27 cellular contexts compared by ENCODE assay signal in the genomic region with DNA sequence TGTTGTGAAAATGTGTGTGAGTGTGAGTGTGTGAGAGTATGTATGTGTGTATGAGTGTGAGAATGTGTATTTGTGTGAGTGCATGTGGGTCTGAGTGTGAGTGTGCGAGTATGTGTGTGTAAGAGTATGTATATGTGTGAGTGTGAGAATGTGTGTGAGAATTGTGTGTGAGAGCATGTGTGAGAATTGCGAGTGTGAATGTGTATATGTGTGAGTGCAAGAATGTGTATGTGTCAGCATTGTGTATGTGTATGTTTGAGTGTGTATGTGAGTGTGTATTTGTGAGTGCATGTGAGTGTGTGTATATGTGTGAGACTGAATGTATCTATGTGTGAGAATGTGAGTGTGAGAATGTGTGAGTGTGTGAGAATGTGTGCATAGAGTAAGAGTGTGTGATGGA.
"Had no signal": no experiment of that assay in that cellular context is flagged by ENCODE, and none has a peak within 500 bp of the region (broad histone marks: within the 10 kb centered on the region; RNA-seq: fewer than 3 reads in every experiment).

No MANE protein-coding gene starts in this region.

- H3K36me3 ChIP-seq: cardiac muscle cell, colonic mucosa, esophagus squamous epithelium, gastroesophageal sphincter had no signal

- H3K27me3 ChIP-seq: body of pancreas, cardiac muscle cell, colonic mucosa had no signal

- H3K9me3 ChIP-seq: body of pancreas, colonic mucosa, esophagus squamous epithelium, gastroesophageal sphincter had no signal

- ATAC-seq: activated CD4-positive, alpha-beta T cell treated with anti-CD3 and anti-CD28 coated beads for 36 hours; activated naive CD4-positive, alpha-beta T cell treated with anti-CD3 and anti-CD28 coated beads, Interleukin-2, amount 50 U/mL, for 72 hours; activated T-cell treated with anti-CD3 and anti-CD28 coated beads, Interleukin-2, amount 50 U/mL, for 72 hours; body of pancreas; gastroesophageal sphincter had no signal

- H3K27ac Mint-ChIP-seq: activated CD4-positive, alpha-beta memory T cell treated with anti-CD3 and anti-CD28 coated beads, Interleukin-2, amount 10 ng/mL, durations not matched to agents 7 days and 5 days; activated CD4-positive, alpha-beta T cell treated with anti-CD3 and anti-CD28 coated beads for 36 hours; activated CD4-positive, alpha-beta T cell treated with anti-CD3 and anti-CD28 coated beads, Interleukin-2, amount 10 ng/mL, durations not matched to agents 24 days and 14 days; activated naive CD4-positive, alpha-beta T cell treated with anti-CD3 and anti-CD28 coated beads, Interleukin-2, amount 10 ng/mL, durations not matched to agents 7 days and 5 days; activated naive CD4-positive, alpha-beta T cell treated with anti-CD3 and anti-CD28 coated beads, Interleukin-2, amount 50 U/mL, for 72 hours; activated naive CD8-positive, alpha-beta T cell treated with anti-CD3 and anti-CD28 coated beads, Interleukin-2, amount 10 ng/mL, durations not matched to agents 7 days and 5 days; activated T-cell treated with anti-CD3 and anti-CD28 coated beads, Interleukin-2, amount 50 U/mL, for 24 hours; activated T-cell treated with anti-CD3 and anti-CD28 coated beads, Interleukin-2, amount 50 U/mL, for 72 hours had no signal

- DNase-seq: activated CD4-positive, alpha-beta memory T cell treated with anti-CD3 and anti-CD28 coated beads, Interleukin-2, amount 10 ng/mL, durations not matched to agents 7 days and 5 days; activated CD4-positive, alpha-beta T cell treated with anti-CD3 and anti-CD28 coated beads for 36 hours; activated CD4-positive, alpha-beta T cell treated with anti-CD3 and anti-CD28 coated beads, Interleukin-2, amount 10 ng/mL, durations not matched to agents 24 days and 14 days; activated CD4-positive, CD25-positive, alpha-beta regulatory T cell; activated CD4-positive, CD25-positive, alpha-beta regulatory T cell treated with anti-CD3 and anti-CD28 coated beads, Interleukin-2, amount 50 U/mL, for 72 hours; activated CD8-positive, alpha-beta memory T cell treated with anti-CD3 and anti-CD28 coated beads, Interleukin-2, amount 50 U/mL, for 48 hours; activated gamma-delta T cell; activated naive CD4-positive, alpha-beta T cell; activated naive CD4-positive, alpha-beta T cell treated with anti-CD3 and anti-CD28 coated beads, Interleukin-2, amount 10 ng/mL, durations not matched to agents 7 days and 5 days; activated naive CD8-positive, alpha-beta T cell treated with anti-CD3 and anti-CD28 coated beads, Interleukin-2, amount 10 ng/mL, durations not matched to agents 7 days and 5 days; activated T-cell treated with anti-CD3 and anti-CD28 coated beads for 4 hours; activated T-cell treated with anti-CD3 and anti-CD28 coated beads, Interleukin-2, amount 50 U/mL, for 24 hours; activated T-cell treated with anti-CD3 and anti-CD28 coated beads, Interleukin-2, amount 50 U/mL, for 72 hours; body of pancreas; central memory CD4-positive, alpha-beta T cell; cerebellar nuclear complex; colonic mucosa; effector CD8-positive, alpha-beta T cell; esophagus squamous epithelium; foreskin melanocyte; T-helper 2 cell had no signal

- H3K4me1 ChIP-seq: body of pancreas, colonic mucosa, esophagus squamous epithelium, gastroesophageal sphincter had no signal

- H3K4me3 Mint-ChIP-seq: activated CD4-positive, alpha-beta memory T cell treated with anti-CD3 and anti-CD28 coated beads, Interleukin-2, amount 10 ng/mL, durations not matched to agents 7 days and 5 days; activated CD4-positive, alpha-beta T cell treated with anti-CD3 and anti-CD28 coated beads for 36 hours; activated CD4-positive, alpha-beta T cell treated with anti-CD3 and anti-CD28 coated beads, Interleukin-2, amount 10 ng/mL, durations not matched to agents 24 days and 14 days; activated naive CD4-positive, alpha-beta T cell treated with anti-CD3 and anti-CD28 coated beads, Interleukin-2, amount 10 ng/mL, durations not matched to agents 7 days and 5 days; activated naive CD8-positive, alpha-beta T cell treated with anti-CD3 and anti-CD28 coated beads, Interleukin-2, amount 10 ng/mL, durations not matched to agents 7 days and 5 days; activated T-cell treated with anti-CD3 and anti-CD28 coated beads, Interleukin-2, amount 50 U/mL, for 24 hours; activated T-cell treated with anti-CD3 and anti-CD28 coated beads, Interleukin-2, amount 50 U/mL, for 72 hours had no signal

- FAIRE-seq: endometrium, endothelial cell of umbilical vein had no signal

- H3K4me3 ChIP-seq: body of pancreas, cardiac muscle cell, colonic mucosa, esophagus squamous epithelium, gastroesophageal sphincter had no signal

- H3K36me3 Mint-ChIP-seq: activated naive CD4-positive, alpha-beta T cell treated with anti-CD3 and anti-CD28 coated beads, Interleukin-2, amount 10 ng/mL, durations not matched to agents 7 days and 5 days; activated naive CD4-positive, alpha-beta T cell treated with anti-CD3 and anti-CD28 coated beads, Interleukin-2, amount 50 U/mL, for 72 hours; activated naive CD8-positive, alpha-beta T cell treated with anti-CD3 and anti-CD28 coated beads, Interleukin-2, amount 10 ng/mL, durations not matched to agents 7 days and 5 days had no signal

- H3K27ac ChIP-seq: body of pancreas, cardiac muscle cell, colonic mucosa, epithelial cell of prostate, esophagus squamous epithelium, gastroesophageal sphincter had no signal

- H3K27me3 Mint-ChIP-seq: activated CD4-positive, alpha-beta T cell treated with anti-CD3 and anti-CD28 coated beads, Interleukin-2, amount 10 ng/mL, durations not matched to agents 24 days and 14 days had no signal

- H3K9me3 Mint-ChIP-seq: activated CD4-positive, alpha-beta memory T cell treated with anti-CD3 and anti-CD28 coated beads, Interleukin-2, amount 10 ng/mL, durations not matched to agents 7 days and 5 days; activated CD4-positive, alpha-beta T cell treated with anti-CD3 and anti-CD28 coated beads, Interleukin-2, amount 10 ng/mL, durations not matched to agents 24 days and 14 days; activated naive CD4-positive, alpha-beta T cell treated with anti-CD3 and anti-CD28 coated beads, Interleukin-2, amount 10 ng/mL, durations not matched to agents 7 days and 5 days; activated naive CD4-positive, alpha-beta T cell treated with anti-CD3 and anti-CD28 coated beads, Interleukin-2, amount 50 U/mL, for 72 hours; activated naive CD8-positive, alpha-beta T cell treated with anti-CD3 and anti-CD28 coated beads, Interleukin-2, amount 10 ng/mL, durations not matched to agents 7 days and 5 days; activated T-cell treated with anti-CD3 and anti-CD28 coated beads, Interleukin-2, amount 50 U/mL, for 24 hours; activated T-cell treated with anti-CD3 and anti-CD28 coated beads, Interleukin-2, amount 50 U/mL, for 72 hours had no signal

- H3K4me1 Mint-ChIP-seq: activated CD4-positive, alpha-beta memory T cell treated with anti-CD3 and anti-CD28 coated beads, Interleukin-2, amount 10 ng/mL, durations not matched to agents 7 days and 5 days; activated CD4-positive, alpha-beta T cell treated with anti-CD3 and anti-CD28 coated beads for 36 hours; activated CD4-positive, alpha-beta T cell treated with anti-CD3 and anti-CD28 coated beads, Interleukin-2, amount 10 ng/mL, durations not matched to agents 24 days and 14 days; activated naive CD4-positive, alpha-beta T cell treated with anti-CD3 and anti-CD28 coated beads, Interleukin-2, amount 10 ng/mL, durations not matched to agents 7 days and 5 days; activated naive CD8-positive, alpha-beta T cell treated with anti-CD3 and anti-CD28 coated beads, Interleukin-2, amount 10 ng/mL, durations not matched to agents 7 days and 5 days had no signal
